Comparison of ENCODE assay signal across 8 cellular contexts in genomic region chr1:180071760-180072159, GRCh38.
"Had no signal": no experiment of that assay in that cellular context is flagged by ENCODE, and none has a peak within 500 bp of the region (broad histone marks: within the 10 kb centered on the region; RNA-seq: fewer than 3 reads in every experiment).

No MANE protein-coding gene starts in this region.

- ATAC-seq: HCT116 had no signal

- H3K4me3 ChIP-seq: GM23248, HAP-1 had no signal

- DNase-seq: GM23248, GOT3, H7, HFFc6, KG1 had no signal

- H3K9me3 ChIP-seq: HAP-1 had no signal

- H3K4me1 ChIP-seq: HAP-1 had no signal

- H3K27ac ChIP-seq: GM23248, HL-60 had no signal

- H3K9ac ChIP-seq: GM23248 had no signal

- H2AFZ ChIP-seq: GM23248 had no signal
